ENCODE assay signal across 8 cellular contexts in genomic region chr19:7829561-7830271, GRCh38. TPM values are rescaled to one million over a fixed set of nuclear protein-coding genes. Genes with fewer than 3 reads are reported as not detected.
DNase-seq lines count a peak whose midpoint lies in the region; ATAC-seq and TF ChIP-seq lines count a peak whose summit lies in the region.

EVI5L (plus strand) TSS chr19:7830218; CDS start chr19:7846543, 16,325 bp downstream.

- CTCF ChIA-PET in CD8-positive, alpha-beta T cell (lab: Charles Lee), result interaction anchor here (1.0 to 1.3 kb wide), 2 partner anchors 40 to 149 kb away, joined by 4 to 5 read pairs; partner anchors contain the start of gene TRAPPC5

- H3K27me3 ChIP-seq in CD8-positive, alpha-beta T cell (ENCODE audit: insufficient read depth, low read length), result no peaks in the 10 kb centered on the region

- no peaks in the 10 kb centered on the region for H3K27me3 Mint-ChIP-seq in CD8-positive, alpha-beta T cell (ENCODE audit: low read depth)
- H3K27me3 Mint-ChIP-seq in effector memory CD8-positive, alpha-beta T cell, result no peaks in the 10 kb centered on the region

- intact Hi-C loops in CD8-positive, alpha-beta T cell (cut with DNase I, micrococcal nuclease), result loop anchor here (1.0 to 5.0 kb wide), 8 partner anchors 22 to 1988 kb away; partner anchors contain the start of genes SNAPC2 (in 2 of the 2), FBXL12 (in 1 of the 2), MAP2K7 (in 1 of the 2) and PET100 (in 1 of the 2)

- peak; percentile 99 to 100 (median 100) for DNase-seq in CD8-positive, alpha-beta T cell
- DNase-seq in GM20000 (ENCODE audit: low spot score) (peak; percentile 100), HS-5 (ENCODE audit: low read depth) (peak; percentile 99), NK-92 (lab: John Stamatoyannopoulos, UW; ENCODE audit: unreplicated experiment) (peak; percentile 98), lung microvascular endothelial cell (ENCODE audit: low read depth in 2 of 2) (peak; percentile 100)
- DNase-seq in activated CD8-positive, alpha-beta memory T cell treated with anti-CD3 and anti-CD28 coated beads for 4 hours (ENCODE audit: low read depth in 2 of 2), result peak; percentile 97 to 98
- DNase-seq in effector memory CD8-positive, alpha-beta T cell, result peak; percentile 99 to 100 (median 99)
- DNase-seq in stimulated activated CD4-positive, alpha-beta T cell treated with anti-CD3 and anti-CD28 coated beads, TNF-alpha, amount 100 ng/mL, for 4 hours (ENCODE audit: low read depth in 3 of 3), result peak; percentile 99 to 100 (median 99)

- ATAC-seq in CD8-positive, alpha-beta T cell, result peak; percentile 82
- peak; percentile 83 for ATAC-seq in effector memory CD8-positive, alpha-beta T cell (replicated peaks)

- peaks cover 16% of the 10 kb centered on the region for H3K4me1 Mint-ChIP-seq in CD8-positive, alpha-beta T cell (ENCODE audit: low read depth)
- peaks cover 21 to 24% of the 10 kb centered on the region in 2 donors for H3K4me1 Mint-ChIP-seq in effector memory CD8-positive, alpha-beta T cell (ENCODE audit: low read depth in 2 of 2)

- H3K9me3 Mint-ChIP-seq in CD8-positive, alpha-beta T cell, result no peaks in the 10 kb centered on the region
- no peaks in the 10 kb centered on the region for H3K9me3 Mint-ChIP-seq in effector memory CD8-positive, alpha-beta T cell

- H3K4me3 ChIP-seq in CD8-positive, alpha-beta T cell (ENCODE audit: low read depth, low read length), result peak within 1 kb of the TSS; percentile 44

- peaks cover 13% of the 10 kb centered on the region for H3K4me1 ChIP-seq in CD8-positive, alpha-beta T cell (ENCODE audit: insufficient read depth, low read length)

- H3K36me3 Mint-ChIP-seq in CD8-positive, alpha-beta T cell, result peaks cover 2% of the 10 kb centered on the region
- H3K36me3 Mint-ChIP-seq in effector memory CD8-positive, alpha-beta T cell (ENCODE audit: insufficient read depth), result peaks cover 18% of the 10 kb centered on the region

- no peak for TF ChIP-seq CTCF in CD8-positive, alpha-beta T cell (IDR thresholded peaks at IDR 0.05)
- TF ChIP-seq CTCF in GM20000 (IDR thresholded peaks at IDR 0.05; ENCODE audit: extremely low read depth, missing control alignments), result no peak

- no peaks in the 10 kb centered on the region for H3K9me3 ChIP-seq in CD8-positive, alpha-beta T cell (ENCODE audit: low read length)

- peak within 1 kb of the TSS; percentile 80 for H3K4me3 Mint-ChIP-seq in CD8-positive, alpha-beta T cell
- peak within 1 kb of the TSS; percentile 82 to 84 for H3K4me3 Mint-ChIP-seq in effector memory CD8-positive, alpha-beta T cell

- no peaks in the 10 kb centered on the region for H3K36me3 ChIP-seq in CD8-positive, alpha-beta T cell (ENCODE audit: insufficient read depth, low read length)

- H3K27ac Mint-ChIP-seq in CD8-positive, alpha-beta T cell, result peak within 1 kb of the TSS; percentile 83
- peak within 1 kb of the TSS; percentile 28 to 82 for H3K27ac Mint-ChIP-seq in effector memory CD8-positive, alpha-beta T cell

- no peak within 1 kb of the TSS for H3K27ac ChIP-seq in CD8-positive, alpha-beta T cell (ENCODE audit: low read depth, low read length)

- POLR2A ChIA-PET in CD8-positive, alpha-beta T cell (lab: Charles Lee), result interaction anchor here (0.9 kb wide), 1 partner anchor 90 kb away, joined by 3 read pairs; the partner anchor contains the start of gene SNAPC2

RNA-seq across cellular contexts. Expression of gene EVI5L, which starts in this region (rescaled TPM):
- total RNA-seq in CD8-positive, alpha-beta T cell, result 1 to 10 TPM; 4.1 to 4.2 TPM
- 7.0 and 7.9 TPM in 2 replicates for total RNA-seq in lung microvascular endothelial cell
